In the genomic region with DNA sequence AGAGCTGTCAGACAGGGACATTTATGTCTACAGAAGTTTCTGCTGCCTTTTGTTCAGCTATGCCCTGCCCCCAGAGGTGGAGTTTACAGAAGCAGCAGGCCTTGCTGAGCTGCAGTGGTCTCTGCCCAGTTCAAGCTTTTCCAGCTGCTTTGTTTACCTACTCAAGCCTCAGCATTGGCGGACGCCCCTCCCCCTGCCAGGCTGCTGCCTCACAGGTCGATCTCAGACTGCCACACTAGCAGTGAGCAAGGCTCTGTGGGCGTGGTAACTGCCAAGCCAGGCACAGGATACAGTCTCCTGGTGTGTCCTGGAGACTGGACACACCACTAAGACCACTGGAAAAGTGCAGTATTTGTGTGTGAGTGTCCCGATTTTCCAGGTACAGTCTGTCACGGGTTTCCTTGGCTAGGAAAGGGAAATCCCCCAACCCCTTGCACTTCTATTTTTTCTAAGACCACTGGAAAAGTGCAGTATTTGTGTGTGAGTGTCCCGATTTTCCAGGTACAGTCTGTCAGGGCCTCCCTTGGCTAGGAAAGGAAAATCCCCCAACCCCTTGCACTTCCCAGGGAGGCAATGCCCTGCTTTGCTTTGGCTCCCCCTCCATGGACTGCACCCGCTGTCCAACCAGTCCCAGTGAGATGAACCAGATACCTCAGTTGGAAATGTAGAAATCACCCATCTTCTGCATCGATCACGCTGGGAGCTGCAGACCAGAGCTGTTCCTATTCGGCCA, we compare ENCODE assay signal across 13 cellular contexts. TPM values are rescaled to one million over a fixed set of nuclear protein-coding genes. Genes with fewer than 3 reads are reported as not detected.
DNase-seq lines count a peak whose midpoint lies in the region; FAIRE-seq and TF ChIP-seq lines count a peak whose summit lies in the region.
"Not testable (repeated sequence)": the region's sequence is repeated elsewhere in the genome, so short reads cannot be mapped to it uniquely, and the experiment has no call there.
"Had no signal": no experiment of that assay in that cellular context is flagged by ENCODE, and none has a peak within 500 bp of the region (broad histone marks: within the 10 kb centered on the region; RNA-seq: fewer than 3 reads in every experiment).

No MANE protein-coding gene starts in this region.

- 63% methylated on average over 11 of the region's 11 CpGs; no CpG with 5 or more reads in 1 of the 2 experiments for WGBS in H1 (ENCODE audit: extremely low coverage in 1 of 2, insufficient coverage in 1 of 2, insufficient read length in 1 of 2, insufficient replicate concordance in 2 of 2, low coverage in 1 of 2, low lambda C conversion rate in 2 of 2, missing lambda C conversion rate in 1 of 2), 2 experiments

- H3K4ac ChIP-seq in H1 (replicated peaks; ENCODE audit: insufficient read length, low read depth, low read length), result not testable (repeated sequence)

- peak overlapping the region; percentile 15 for H4K5ac ChIP-seq in H1 (ENCODE audit: insufficient read length, low read depth, low read length)

- H3K4me3 ChIP-seq in BE2C (ENCODE audit: low read depth, low read length), result peak overlapping the region; percentile 53
- H3K4me3 ChIP-seq in H7 (ENCODE audit: insufficient read depth, low read depth, low read length), result not testable (repeated sequence)
- H3K4me3 ChIP-seq in H1 (ENCODE audit: extremely low read depth in 1 of 4, insufficient read depth in 2 of 4, low read depth in 3 of 4, low read length in 4 of 4), result peak overlapping the region in 1 of 4 experiments; percentile 27; a peak in 1 of 8 replicates

- not testable (repeated sequence) for H2AK5ac ChIP-seq in H1 (ENCODE audit: low read depth, low read length)

- H3K4me3 Mint-ChIP-seq in progenitor cell of endocrine pancreas (ENCODE audit: low read depth), result not testable (repeated sequence)

- not testable (repeated sequence) for TF ChIP-seq RAD21 in H1 (IDR thresholded peaks at IDR 0.05 in 1 of 2, conservative IDR thresholded peaks at IDR 0.05 in 1 of 2; ENCODE audit: low read depth in 2 of 2, low read length in 2 of 2)

- not testable (repeated sequence) for H3K27me3 Mint-ChIP-seq in progenitor cell of endocrine pancreas

- H3K23me2 ChIP-seq in H1 (ENCODE audit: low read depth, low read length), result not testable (repeated sequence)

- not testable (repeated sequence) for H3K36me3 ChIP-seq in BE2C; H7 (replicated peaks; ENCODE audit: control insufficient read depth, insufficient read depth, low read length); H1 (ENCODE audit: control insufficient read depth in 2 of 4, insufficient read depth in 4 of 4, low read length in 3 of 4)

- H3K27ac Mint-ChIP-seq in progenitor cell of endocrine pancreas, result peak overlapping the region; percentile 89

- not testable (repeated sequence) for H2BK20ac ChIP-seq in H1 (ENCODE audit: low read length)

- H3K9ac ChIP-seq in H1 (replicated peaks in 1 of 4; ENCODE audit: extremely low read depth in 1 of 4, low read depth in 3 of 4, low read length in 3 of 4), result not testable (repeated sequence)

- not testable (repeated sequence) for H3K14ac ChIP-seq in H1 (ENCODE audit: insufficient read length)

- peak overlapping the region; percentile 35; the same call in 1 of the 2 replicates for H4K8ac ChIP-seq in H1 (ENCODE audit: extremely low read depth, insufficient read depth, low read length)

- CTCF ChIA-PET in H1 (lab: Charles Lee; ENCODE audit: partially characterized antibody), result interaction anchor here (1.0 kb wide), 1 partner anchor 269 kb away, joined by 3 read pairs; no protein-coding TSS in a partner anchor

- not testable (repeated sequence) for H4K20me1 ChIP-seq in H1 (replicated peaks in 1 of 2; ENCODE audit: control insufficient read depth in 1 of 2, insufficient read depth in 2 of 2, low read length in 2 of 2)

- H3K18ac ChIP-seq in H1 (ENCODE audit: extremely low read depth, low read length), result peak overlapping the region; percentile 51

- H3K9me3 ChIP-seq in BE2C; H1 (ENCODE audit: insufficient read depth in 2 of 2, low read depth in 1 of 2, low read length in 1 of 2): not testable (repeated sequence)

- H2BK15ac ChIP-seq in H1 (ENCODE audit: low read length), result not testable (repeated sequence)

- not testable (repeated sequence) for H2BK120ac ChIP-seq in H1 (replicated peaks; ENCODE audit: low read depth, low read length)

- not testable (repeated sequence) for H3K27me3 ChIP-seq in BE2C; H7 (ENCODE audit: control insufficient read depth, insufficient read depth, low read length); H1 (replicated peaks in 1 of 4; ENCODE audit: control insufficient read depth in 3 of 4, extremely low read depth in 1 of 4, insufficient read depth in 3 of 4, low read length in 3 of 4)

- H3K79me2 ChIP-seq in H1 (ENCODE audit: control insufficient read depth in 1 of 2, insufficient read depth in 2 of 2, low read length in 2 of 2), result not testable (repeated sequence)

- not testable (repeated sequence) for H3K79me1 ChIP-seq in H1 (ENCODE audit: low read depth, low read length)

- not testable (repeated sequence) for H3K4me1 Mint-ChIP-seq in progenitor cell of endocrine pancreas (ENCODE audit: low read depth)

- not testable (repeated sequence) for H3K36me3 Mint-ChIP-seq in progenitor cell of endocrine pancreas (ENCODE audit: insufficient read depth)

- not testable (repeated sequence) for H3K27ac ChIP-seq in H1 (ENCODE audit: low read depth, low read length)

- peak overlapping the region; percentile 60; the same call in 1 of the 2 replicates for H2BK5ac ChIP-seq in H1 (ENCODE audit: low read depth, low read length)

- not testable (repeated sequence) for FAIRE-seq in H1 (lab: Jason Lieb, UNC)

- peaks cover 23% of the 10 kb centered on the region for H3K9me3 Mint-ChIP-seq in progenitor cell of endocrine pancreas (ENCODE audit: low read depth)

- TF ChIP-seq EP300 in H1 (IDR thresholded peaks at IDR 0.05; ENCODE audit: borderline replicate concordance in 1 of 2, low read depth in 2 of 2, low read length in 2 of 2), result not testable (repeated sequence)

- H2BK12ac ChIP-seq in H1 (ENCODE audit: low read depth, low read length), result 0 out of 2 replicates have a peak overlapping the region, but pooled peaks have one; percentile 50

- H3K4me2 ChIP-seq in H1 (ENCODE audit: insufficient read depth in 1 of 2, low read depth in 2 of 2, low read length in 2 of 2), result peak overlapping the region; percentile 29 to 37

- TF ChIP-seq POLR2A in H1 (IDR thresholded peaks at IDR 0.05; ENCODE audit: control extremely low read depth in 1 of 2, low read depth in 2 of 2, low read length in 2 of 2), result not testable (repeated sequence)

- H3K56ac ChIP-seq in H1 (replicated peaks; ENCODE audit: insufficient read length, low read depth, low read length), result not testable (repeated sequence)

- not testable (repeated sequence) for H3K23ac ChIP-seq in H1 (ENCODE audit: insufficient read length)

- H4K91ac ChIP-seq in H1 (replicated peaks; ENCODE audit: insufficient read length, low read length), result not testable (repeated sequence)

- not testable (repeated sequence) for H3K4me1 ChIP-seq in BE2C; H1 (replicated peaks in 1 of 4; ENCODE audit: control insufficient read depth in 3 of 4, insufficient read depth in 4 of 4, low read length in 3 of 4)

- not testable (repeated sequence) for TF ChIP-seq CTCF in BE2C (IDR thresholded peaks at IDR 0.05; ENCODE audit: low read depth, low read length); H1 (IDR thresholded peaks at IDR 0.05; ENCODE audit: control extremely low read depth in 1 of 3, insufficient read depth in 1 of 3, low read depth in 1 of 3, low read length in 3 of 3); progenitor cell of endocrine pancreas (IDR thresholded peaks at IDR 0.05; ENCODE audit: unreplicated experiment)

- POLR2A ChIA-PET in H1 (lab: Charles Lee; ENCODE audit: partially characterized antibody), result interaction anchor here (0.9 to 1.2 kb wide), 2 partner anchors 12 to 16 kb away, joined by 3 to 4 read pairs; no protein-coding TSS in a partner anchor

- DNase-seq in BE2C (peak; percentile 81), H7 (peak; percentile 6), NCI-H1417 (lab: John Stamatoyannopoulos, UW) (peak; percentile 78 to 95 (median 90)), NCI-H510A treated with DMSO at 0.1 percent for 48 hours (lab: John Stamatoyannopoulos, UW) (peak; percentile 85), SHP77 treated with DMSO at 0.1 percent for 48 hours (lab: John Stamatoyannopoulos, UW) (peak; percentile 90), H1 (ENCODE audit: low read depth in 1 of 2, low spot score in 2 of 2) (peak; percentile 64 to 71), left kidney (ENCODE audit: low read depth, low spot score) (peak; percentile 71), progenitor cell of endocrine pancreas (ENCODE audit: low spot score, unreplicated experiment) (peak; percentile 60)

- peak overlapping the region; percentile 99 for H2AFZ ChIP-seq in H1 (ENCODE audit: low read length)

TF ChIP-seq in H1, 55 proteins besides CTCF, POLR2A, EP300 and RAD21 (continues in another document):
- peak; percentile 73 for TF ChIP-seq SP1 (IDR thresholded peaks at IDR 0.05; ENCODE audit: low read depth, low read length)

RNA-seq across cellular contexts. Expression of gene CFHR5, which starts 14.7 kb away (rescaled TPM):
- polyA plus RNA-seq in BE2C (2012; ENCODE audit: insufficient read depth, insufficient read length, low read depth), result not detected
- total RNA-seq in H7 (2014; rRNA removed; shearing (Covaris generic)), result not detected in 2 replicates
- total RNA-seq in H1 (2021; fragmentation: NEBNext Ultra II Directional; extraction: Animal tissue kit (Norgen Biotek cat#: 25700)), result not detected in 2 replicates
- polyA plus RNA-seq in H1 (2011; rRNA removed), result not detected in 2 replicates
- polyA plus RNA-seq in H1 (2011; cell fraction: cytosol; rRNA removed), result not detected
- not detected for polyA plus RNA-seq in H1 (2011; cell fraction: nucleus; rRNA removed)
- not detected in 4 replicates for polyA plus RNA-seq in H1 (2012, experiment 1 of 2)
- polyA plus RNA-seq in H1 (2012, experiment 2 of 2), result not detected
- not detected for polyA plus RNA-seq in H1 (2013, experiment 1 of 2)
- not detected for polyA plus RNA-seq in H1 (2013, experiment 2 of 2)
- not detected in 2 replicates for polyA minus RNA-seq in H1 (2011; rRNA and poly(A)+ RNA removed)
- polyA minus RNA-seq in H1 (2011; cell fraction: cytosol; rRNA and poly(A)+ RNA removed), result not detected
- not detected for polyA minus RNA-seq in H1 (2011; cell fraction: nucleus; rRNA and poly(A)+ RNA removed)
- not detected in 2 replicates for total RNA-seq in progenitor cell of endocrine pancreas
- total RNA-seq: activated naive CD8-positive, alpha-beta T cell treated with anti-CD3 and anti-CD28 coated beads for 36 hours; CD8-positive, alpha-beta memory T cell; glomerular endothelial cell; left ventricle myocardium superior; spleen had no signal
- polyA plus RNA-seq: CD8-positive, alpha-beta memory T cell; spleen had no signal

RNA-seq across cellular contexts. Expression of gene CFHR2, which starts 48.5 kb away (rescaled TPM):
- 0.51 TPM for polyA plus RNA-seq in BE2C (2012; ENCODE audit: insufficient read depth, insufficient read length, low read depth)
- not detected in 2 replicates for total RNA-seq in H7 (2014; rRNA removed; shearing (Covaris generic))
- total RNA-seq in H1 (2021; fragmentation: NEBNext Ultra II Directional; extraction: Animal tissue kit (Norgen Biotek cat#: 25700)), result not detected in 2 replicates
- polyA plus RNA-seq in H1 (2011; rRNA removed), result not detected in 2 replicates
- not detected for polyA plus RNA-seq in H1 (2011; cell fraction: cytosol; rRNA removed)
- not detected for polyA plus RNA-seq in H1 (2011; cell fraction: nucleus; rRNA removed)
- not detected in 4 replicates for polyA plus RNA-seq in H1 (2012, experiment 1 of 2)
- polyA plus RNA-seq in H1 (2012, experiment 2 of 2), result not detected
- not detected for polyA plus RNA-seq in H1 (2013, experiment 1 of 2)
- polyA plus RNA-seq in H1 (2013, experiment 2 of 2), result not detected
- polyA minus RNA-seq in H1 (2011; rRNA and poly(A)+ RNA removed), result not detected in 2 replicates
- not detected for polyA minus RNA-seq in H1 (2011; cell fraction: cytosol; rRNA and poly(A)+ RNA removed)
- polyA minus RNA-seq in H1 (2011; cell fraction: nucleus; rRNA and poly(A)+ RNA removed), result not detected
- total RNA-seq in progenitor cell of endocrine pancreas, result not detected in 2 replicates
- total RNA-seq: activated naive CD8-positive, alpha-beta T cell treated with anti-CD3 and anti-CD28 coated beads for 36 hours; CD8-positive, alpha-beta memory T cell; glomerular endothelial cell; left ventricle myocardium superior; spleen had no signal
- polyA plus RNA-seq: CD8-positive, alpha-beta memory T cell; spleen had no signal

Comparison
In these comparisons a context has a peak if more than half of its experiments do, and no peak if none do; other contexts are left out.
1. DNase-seq: peak in every context shown above with its lines; median percentile 90 in NCI-H1417; 90 in SHP77 treated with DMSO at 0.1 percent for 48 hours; 85 in NCI-H510A treated with DMSO at 0.1 percent for 48 hours; 81 in BE2C; 71 in left kidney; 68 in H1; 60 in progenitor cell of endocrine pancreas; 6 in H7.